Comparison of ENCODE assay signal across 8 cellular contexts in the genomic region with DNA sequence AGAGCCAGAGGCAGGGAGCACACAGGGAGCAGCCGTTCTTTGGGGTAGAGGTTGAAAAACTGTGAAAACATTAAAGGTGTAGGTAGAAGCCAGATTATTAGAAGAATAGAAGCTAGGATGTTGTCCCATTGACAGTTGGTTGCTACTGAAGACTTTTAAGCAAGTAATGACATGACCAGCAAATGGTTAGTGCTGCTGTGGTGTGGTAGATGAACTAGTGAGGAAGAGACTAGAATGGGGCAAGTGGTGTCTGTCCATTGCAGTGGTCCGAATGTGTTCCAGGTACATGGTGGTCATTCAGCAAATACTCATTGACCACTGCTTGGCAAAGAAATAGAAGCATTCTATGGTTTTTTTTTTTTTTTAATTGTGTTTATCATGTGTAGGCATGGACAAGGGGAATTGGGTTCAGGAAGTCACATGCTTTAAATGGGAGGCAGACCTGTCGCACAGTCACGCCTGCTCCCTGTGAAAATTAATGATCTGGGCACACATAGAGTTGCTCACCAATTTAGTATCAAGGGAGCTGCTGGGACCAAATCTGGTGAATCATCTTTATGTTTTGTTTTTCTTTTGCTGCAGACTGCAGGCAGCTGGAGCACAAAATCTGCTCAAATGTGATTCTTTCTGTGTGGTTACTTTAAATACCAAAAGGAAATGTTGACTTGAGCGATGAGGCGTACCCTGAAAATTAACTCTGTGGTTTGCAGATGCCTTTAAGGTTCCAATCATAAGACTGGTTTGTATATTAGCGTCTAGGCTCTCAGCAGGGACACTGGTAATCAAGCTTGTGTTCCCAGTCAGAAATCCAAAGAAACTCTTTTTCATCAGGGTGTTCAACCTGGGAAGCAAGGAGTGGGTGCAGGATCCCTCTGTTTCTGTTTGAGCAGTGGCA. TPM values are rescaled to one million over a fixed set of nuclear protein-coding genes. Genes with fewer than 3 reads are reported as not detected.
DNase-seq lines count a peak whose midpoint lies in the region; ATAC-seq and TF ChIP-seq lines count a peak whose summit lies in the region.

No MANE protein-coding gene starts in this region.

- H3K27ac ChIP-seq in cingulate gyrus (ENCODE audit: low read depth, low read length), result peak overlapping the region; percentile 95

- DNase-seq in natural killer cell, result no peak
- no peak for DNase-seq in NCI-H2029 (lab: John Stamatoyannopoulos, UW)
- DNase-seq in NCI-H1092 (lab: John Stamatoyannopoulos, UW), result no peak
- DNase-seq in mesenteric fat pad (ENCODE audit: low spot score), result no peak

- peaks cover 51% of the 10 kb centered on the region for H3K4me1 Mint-ChIP-seq in T-helper 1 cell treated with Interleukin-12 subunit alpha and Interleukin-12 subunit beta and Interleukin-4 antibody, amounts not matched to agents 30 μg/mL and 1 μg/mL, for 36 hours (ENCODE audit: low read depth)
- H3K4me1 Mint-ChIP-seq in natural killer cell, result peaks cover 38 to 64% of the 10 kb centered on the region in 2 donors

- peaks cover 17% of the 10 kb centered on the region for H3K36me3 Mint-ChIP-seq in T-helper 1 cell treated with Interleukin-12 subunit alpha and Interleukin-12 subunit beta and Interleukin-4 antibody, amounts not matched to agents 30 μg/mL and 1 μg/mL, for 36 hours (ENCODE audit: low read depth)
- no peaks in the 10 kb centered on the region for H3K36me3 Mint-ChIP-seq in natural killer cell

- ATAC-seq in GM18498 (IDR thresholded peaks at IDR 0.05; ENCODE audit: unreplicated experiment), result peak; percentile 56
- ATAC-seq in HG02870 (IDR thresholded peaks at IDR 0.05; ENCODE audit: unreplicated experiment), result peak; percentile 47
- ATAC-seq in natural killer cell, result peak; percentile 46 to 57 (median 53)

- H3K4me3 Mint-ChIP-seq in T-helper 1 cell treated with Interleukin-12 subunit alpha and Interleukin-12 subunit beta and Interleukin-4 antibody, amounts not matched to agents 30 μg/mL and 1 μg/mL, for 36 hours, result peak overlapping the region; percentile 73
- H3K4me3 Mint-ChIP-seq in natural killer cell, result peak overlapping the region; percentile 67

- peaks cover 1% of the 10 kb centered on the region for H3K9me3 Mint-ChIP-seq in T-helper 1 cell treated with Interleukin-12 subunit alpha and Interleukin-12 subunit beta and Interleukin-4 antibody, amounts not matched to agents 30 μg/mL and 1 μg/mL, for 36 hours
- no peaks in the 10 kb centered on the region for H3K9me3 Mint-ChIP-seq in natural killer cell

- H3K27me3 Mint-ChIP-seq in T-helper 1 cell treated with Interleukin-12 subunit alpha and Interleukin-12 subunit beta and Interleukin-4 antibody, amounts not matched to agents 30 μg/mL and 1 μg/mL, for 36 hours (ENCODE audit: low read depth), result no peaks in the 10 kb centered on the region
- H3K27me3 Mint-ChIP-seq in natural killer cell (ENCODE audit: low read depth in 2 of 2), result no peaks in the 10 kb centered on the region

- H3K27ac Mint-ChIP-seq in T-helper 1 cell treated with Interleukin-12 subunit alpha and Interleukin-12 subunit beta and Interleukin-4 antibody, amounts not matched to agents 30 μg/mL and 1 μg/mL, for 36 hours, result peak overlapping the region; percentile 88
- H3K27ac Mint-ChIP-seq in natural killer cell, result peak overlapping the region; percentile 31 to 59

- intact Hi-C loops in natural killer cell (cut with micrococcal nuclease), result no loop called here

- no peak for TF ChIP-seq CTCF in natural killer cell (IDR thresholded peaks at IDR 0.05)

RNA-seq across cellular contexts. Expression of a gene that starts 30.7 kb away (rescaled TPM):
- 10 to 100 TPM; 30.5 to 35.6 (median 33.5) TPM for total RNA-seq in natural killer cell
- total RNA-seq in mesenteric fat pad, result 35.5 TPM
